Comparison of ENCODE assay signal across 13 cellular contexts in genomic region chr9:33172256-33172678, GRCh38. TPM values are rescaled to one million over a fixed set of nuclear protein-coding genes. Genes with fewer than 3 reads are reported as not detected.
DNase-seq lines count a peak whose midpoint lies in the region; ATAC-seq and TF ChIP-seq lines count a peak whose summit lies in the region.
"Had no signal": no experiment of that assay in that cellular context is flagged by ENCODE, and none has a peak within 500 bp of the region (broad histone marks: within the 10 kb centered on the region; RNA-seq: fewer than 3 reads in every experiment).

No MANE protein-coding gene starts in this region.

- no peaks in the 10 kb centered on the region for H3K27me3 Mint-ChIP-seq in activated CD4-positive, alpha-beta T cell treated with anti-CD3 and anti-CD28 coated beads, Interleukin-2, amount 10 ng/mL, durations not matched to agents 7 days and 5 days
- H3K27me3 Mint-ChIP-seq: naive thymus-derived CD4-positive, alpha-beta T cell had no signal

- H3K27ac ChIP-seq in stomach = peak overlapping the region; percentile 78 to 92 (median 84)
- H3K27ac ChIP-seq: KMS-11 had no signal

- POLR2A ChIA-PET in activated CD4-positive, alpha-beta T cell treated with anti-CD3 and anti-CD28 coated beads, Interleukin-2, amount 10 ng/mL, durations not matched to agents 7 days and 5 days (lab: Charles Lee) = no interaction called here

- H3K9me3 ChIP-seq in stomach = no peaks in the 10 kb centered on the region

- TF ChIP-seq CTCF in stomach (IDR thresholded peaks at IDR 0.05) = no peak
- TF ChIP-seq CTCF in GM13977 (IDR thresholded peaks at IDR 0.05; ENCODE audit: extremely low read depth, insufficient read depth, missing control alignments) = no peak

- 21 to 51% (median 42%) methylated on average over 3 of the region's 3 CpGs for WGBS in stomach, 5 donors

- H3K4me1 ChIP-seq in stomach = peaks cover 16 to 44% (median 34%) of the 10 kb centered on the region in 4 donors

- TF ChIP-seq EP300 in stomach (IDR thresholded peaks at IDR 0.05) = no peak

- H3K36me3 Mint-ChIP-seq in activated CD4-positive, alpha-beta T cell treated with anti-CD3 and anti-CD28 coated beads, Interleukin-2, amount 10 ng/mL, durations not matched to agents 7 days and 5 days (ENCODE audit: low read depth) = no peaks in the 10 kb centered on the region

- H3K27me3 ChIP-seq in stomach = no peaks in the 10 kb centered on the region

- intact Hi-C loops in stomach (cut with DNase I; ENCODE audit: low total_unique reads) = loop anchor here (5.0 kb wide), 1 partner anchor 95 kb away; the partner anchor contains the start of gene SMU1

- CTCF ChIA-PET in activated CD4-positive, alpha-beta T cell treated with anti-CD3 and anti-CD28 coated beads, Interleukin-2, amount 10 ng/mL, durations not matched to agents 7 days and 5 days (lab: Charles Lee) = interaction anchor here (0.5 to 2.9 kb wide), 7 partner anchors 10 to 92 kb away, joined by 3 to 11 read pairs (median 6); no protein-coding TSS in a partner anchor

- peaks cover 26% of the 10 kb centered on the region for H3K4me1 Mint-ChIP-seq in activated CD4-positive, alpha-beta T cell treated with anti-CD3 and anti-CD28 coated beads, Interleukin-2, amount 10 ng/mL, durations not matched to agents 7 days and 5 days

- no peaks in the 10 kb centered on the region for H3K36me3 ChIP-seq in stomach

- no peak for ATAC-seq in HG02678 (IDR thresholded peaks at IDR 0.05; ENCODE audit: unreplicated experiment)
- ATAC-seq: naive thymus-derived CD4-positive, alpha-beta T cell had no signal

- no peak for TF ChIP-seq POLR2A in stomach (IDR thresholded peaks at IDR 0.05)

- no peak overlapping the region for H3K4me3 Mint-ChIP-seq in activated CD4-positive, alpha-beta T cell treated with anti-CD3 and anti-CD28 coated beads, Interleukin-2, amount 10 ng/mL, durations not matched to agents 7 days and 5 days
- H3K4me3 Mint-ChIP-seq: naive thymus-derived CD4-positive, alpha-beta T cell had no signal

- H3K4me3 ChIP-seq in stomach = no peak overlapping the region

- H3K27ac Mint-ChIP-seq in activated CD4-positive, alpha-beta T cell treated with anti-CD3 and anti-CD28 coated beads, Interleukin-2, amount 10 ng/mL, durations not matched to agents 7 days and 5 days = peak overlapping the region; percentile 51

- H3K9me3 Mint-ChIP-seq in activated CD4-positive, alpha-beta T cell treated with anti-CD3 and anti-CD28 coated beads, Interleukin-2, amount 10 ng/mL, durations not matched to agents 7 days and 5 days = no peaks in the 10 kb centered on the region
- H3K9me3 Mint-ChIP-seq: naive thymus-derived CD4-positive, alpha-beta T cell had no signal

- in situ Hi-C loops in GM13977 (cut with MboI; ENCODE audit: low pct_unique_long_range_greater_than_20kb, low sequenced_read_pairs, unreplicated experiment) = no loop called here

- DNase-seq in activated CD4-positive, alpha-beta T cell treated with anti-CD3 and anti-CD28 coated beads, Interleukin-2, amount 10 ng/mL, durations not matched to agents 7 days and 5 days = no peak
- DNase-seq in activated CD4-positive, alpha-beta T cell treated with anti-CD3 and anti-CD28 coated beads for 4 hours = no peak
- DNase-seq in astrocyte of the hippocampus (ENCODE audit: low read depth, low spot score) = peak; percentile 68
- DNase-seq in kidney tubule cell (ENCODE audit: low spot score) = peak; percentile 81
- no peak for DNase-seq in stomach
- no peak for DNase-seq in effector CD4-positive, alpha-beta T cell
- DNase-seq in GM13977 (ENCODE audit: low spot score) = no peak
- DNase-seq: activated CD4-positive, alpha-beta T cell treated with anti-CD3 and anti-CD28 coated beads for 1 hour; naive thymus-derived CD4-positive, alpha-beta T cell; NCI-H2081; NK-92 treated with Interleukin-12 subunit alpha and Interleukin-12 subunit beta, amount 100 ng/mL, for 24 hours had no signal

RNA-seq across cellular contexts. Expression of gene B4GALT1, which starts 5.1 kb away (rescaled TPM):
- total RNA-seq in activated CD4-positive, alpha-beta T cell treated with anti-CD3 and anti-CD28 coated beads, Interleukin-2, amount 10 ng/mL, durations not matched to agents 7 days and 5 days = 10 to 100 TPM; 38.8 to 42.4 TPM
- total RNA-seq in stomach = 100 to 1,000 TPM in 1 of 5 donors, 10 to 100 TPM in 3, 1 to 10 TPM in 1; 6.4 to 125 (median 25.0) TPM
- 10 to 100 TPM; 23.4 to 31.4 (median 24.8) TPM for polyA plus RNA-seq in stomach

Comparison
In these comparisons a context has a peak if more than half of its experiments do, and no peak if none do; other contexts are left out.
1. DNase-seq: peak in astrocyte of the hippocampus (single experiment) and kidney tubule cell (single experiment); none in activated CD4-positive, alpha-beta T cell treated with anti-CD3 and anti-CD28 coated beads, Interleukin-2, amount 10 ng/mL, durations not matched to agents 7 days and 5 days (single experiment), activated CD4-positive, alpha-beta T cell treated with anti-CD3 and anti-CD28 coated beads for 4 hours (0 of 2), stomach (single experiment), effector CD4-positive, alpha-beta T cell (single experiment) and GM13977 (single experiment).